In the genomic region with DNA sequence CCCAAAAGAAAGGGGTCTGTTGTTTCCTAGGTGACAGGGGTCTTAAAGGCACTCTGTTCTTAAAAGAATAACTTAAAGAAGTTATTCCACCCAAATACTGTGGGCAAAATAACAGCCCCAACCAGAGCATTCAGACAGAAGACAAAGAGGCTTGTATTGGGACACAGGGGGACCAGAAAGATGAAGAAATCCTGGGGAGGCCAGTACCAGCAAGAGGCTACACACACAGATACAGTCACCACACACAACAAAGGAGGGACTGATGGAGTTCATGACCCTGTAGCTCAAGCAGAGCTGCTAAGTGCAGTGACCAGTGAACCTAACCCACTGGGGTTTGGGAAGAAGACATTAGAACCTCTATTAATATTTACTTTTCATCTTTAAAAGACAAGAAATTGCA, we compare ENCODE assay signal across 34 cellular contexts.
"Had no signal": no experiment of that assay in that cellular context is flagged by ENCODE, and none has a peak within 500 bp of the region (broad histone marks: within the 10 kb centered on the region; RNA-seq: fewer than 3 reads in every experiment).

No MANE protein-coding gene starts in this region.

- H3K27ac Mint-ChIP-seq: activated CD4-positive, alpha-beta memory T cell treated with anti-CD3 and anti-CD28 coated beads for 36 hours; activated CD4-positive, alpha-beta T cell treated with anti-CD3 and anti-CD28 coated beads for 36 hours; activated CD4-positive, alpha-beta T cell treated with anti-CD3 and anti-CD28 coated beads, Interleukin-2, amount 10 ng/mL, durations not matched to agents 24 days and 14 days; activated CD8-positive, alpha-beta memory T cell treated with anti-CD3 and anti-CD28 coated beads, Interleukin-2, amount 10 ng/mL, durations not matched to agents 7 days and 5 days; activated CD8-positive, alpha-beta T cell treated with anti-CD3 and anti-CD28 coated beads, Interleukin-2, amount 10 ng/mL, durations not matched to agents 7 days and 5 days; activated naive CD4-positive, alpha-beta T cell treated with anti-CD3 and anti-CD28 coated beads for 36 hours; activated naive CD4-positive, alpha-beta T cell treated with anti-CD3 and anti-CD28 coated beads, Interleukin-2, amount 50 U/mL, for 24 hours; activated naive CD8-positive, alpha-beta T cell treated with anti-CD3 and anti-CD28 coated beads for 36 hours; activated naive CD8-positive, alpha-beta T cell treated with anti-CD3 and anti-CD28 coated beads, Interleukin-2, amount 50 U/mL, for 24 hours; activated T-helper 1 cell treated with anti-CD3 and anti-CD28 coated beads, Interleukin-12 subunit alpha, Interleukin-12 subunit beta, Interleukin-2, Interleukin-4 antibody, amounts not matched to agents 30 ng/mL and 10 ng/mL and 1 ng/mL, durations not matched to agents 14 hours and 24 hours and 36 hours; activated T-helper 2 cell treated with anti-CD3 and anti-CD28 coated beads, Interferon-gamma antibody, Interleukin-2, Interleukin-4, amounts not matched to agents 10 μg/mL and 5 μg/mL and 100 μg/mL, durations not matched to agents 14 hours and 24 hours and 36 hours; brain; effector memory CD8-positive, alpha-beta T cell had no signal

- H3K4me1 Mint-ChIP-seq: activated naive CD4-positive, alpha-beta T cell treated with anti-CD3 and anti-CD28 coated beads, Interleukin-2, amount 50 U/mL, for 24 hours; activated naive CD8-positive, alpha-beta T cell treated with anti-CD3 and anti-CD28 coated beads for 36 hours; activated naive CD8-positive, alpha-beta T cell treated with anti-CD3 and anti-CD28 coated beads, Interleukin-2, amount 50 U/mL, for 24 hours; brain had no signal

- H3K9me3 Mint-ChIP-seq: activated CD4-positive, alpha-beta memory T cell treated with anti-CD3 and anti-CD28 coated beads for 36 hours; activated CD4-positive, alpha-beta T cell treated with anti-CD3 and anti-CD28 coated beads, Interleukin-2, amount 10 ng/mL, durations not matched to agents 24 days and 14 days; activated naive CD4-positive, alpha-beta T cell treated with anti-CD3 and anti-CD28 coated beads for 36 hours; activated naive CD4-positive, alpha-beta T cell treated with anti-CD3 and anti-CD28 coated beads, Interleukin-2, amount 50 U/mL, for 24 hours; activated naive CD8-positive, alpha-beta T cell treated with anti-CD3 and anti-CD28 coated beads for 36 hours; activated naive CD8-positive, alpha-beta T cell treated with anti-CD3 and anti-CD28 coated beads, Interleukin-2, amount 50 U/mL, for 24 hours; activated T-helper 1 cell treated with anti-CD3 and anti-CD28 coated beads, Interleukin-12 subunit alpha, Interleukin-12 subunit beta, Interleukin-2, Interleukin-4 antibody, amounts not matched to agents 30 ng/mL and 10 ng/mL and 1 ng/mL, durations not matched to agents 14 hours and 24 hours and 36 hours; activated T-helper 2 cell treated with anti-CD3 and anti-CD28 coated beads, Interferon-gamma antibody, Interleukin-2, Interleukin-4, amounts not matched to agents 10 μg/mL and 5 μg/mL and 100 μg/mL, durations not matched to agents 14 hours and 24 hours and 36 hours; brain; effector memory CD8-positive, alpha-beta T cell had no signal

- H3K36me3 ChIP-seq: adrenal gland, breast epithelium had no signal

- H3K27ac ChIP-seq: adrenal gland, ascending aorta, breast epithelium, cardiac muscle cell, epithelial cell of prostate, gastrocnemius medialis, heart right ventricle had no signal

- DNase-seq: activated CD4-positive, alpha-beta memory T cell treated with anti-CD3 and anti-CD28 coated beads for 36 hours; activated CD4-positive, alpha-beta T cell treated with anti-CD3 and anti-CD28 coated beads for 36 hours; activated CD4-positive, alpha-beta T cell treated with anti-CD3 and anti-CD28 coated beads, Interleukin-2, amount 10 ng/mL, durations not matched to agents 24 days and 14 days; activated CD4-positive, CD25-positive, alpha-beta regulatory T cell; activated CD4-positive, CD25-positive, alpha-beta regulatory T cell treated with anti-CD3 and anti-CD28 coated beads, Interleukin-2, amount 50 U/mL, for 72 hours; activated CD8-positive, alpha-beta memory T cell treated with anti-CD3 and anti-CD28 coated beads, Interleukin-2, amount 10 ng/mL, durations not matched to agents 7 days and 5 days; activated CD8-positive, alpha-beta memory T cell treated with anti-CD3 and anti-CD28 coated beads, Interleukin-2, amount 50 U/mL, for 4 hours; activated CD8-positive, alpha-beta T cell treated with anti-CD3 and anti-CD28 coated beads, Interleukin-2, amount 10 ng/mL, durations not matched to agents 7 days and 5 days; activated effector memory CD4-positive, alpha-beta T cell treated with anti-CD3 and anti-CD28 coated beads, Interleukin-2, amount 50 U/mL, for 16 hours; activated naive CD4-positive, alpha-beta T cell treated with anti-CD3 and anti-CD28 coated beads for 36 hours; activated naive CD8-positive, alpha-beta T cell treated with anti-CD3 and anti-CD28 coated beads for 36 hours; activated naive CD8-positive, alpha-beta T cell treated with anti-CD3 and anti-CD28 coated beads, Interleukin-2, amount 50 U/mL, for 24 hours; activated T-cell treated with anti-CD3 and anti-CD28 coated beads, Interleukin-2, amount 50 U/mL, for 1 hour; activated T-cell treated with anti-CD3 and anti-CD28 coated beads, Interleukin-2, amount 50 U/mL, for 48 hours; adrenal gland; cortex of kidney; dermis blood vessel endothelial cell; effector CD4-positive, alpha-beta T cell; effector memory CD8-positive, alpha-beta T cell; foreskin fibroblast; gastrocnemius medialis; heart right ventricle; T-helper 2 cell had no signal

- H3K9me3 ChIP-seq: adrenal gland, ascending aorta, breast epithelium, gastrocnemius medialis, heart right ventricle had no signal

- FAIRE-seq: colon, endometrium, endothelial cell of umbilical vein had no signal

- H3K4me1 ChIP-seq: adrenal gland, ascending aorta, breast epithelium, gastrocnemius medialis had no signal

- H3K4me3 Mint-ChIP-seq: activated CD4-positive, alpha-beta memory T cell treated with anti-CD3 and anti-CD28 coated beads for 36 hours; activated CD4-positive, alpha-beta T cell treated with anti-CD3 and anti-CD28 coated beads for 36 hours; activated CD4-positive, alpha-beta T cell treated with anti-CD3 and anti-CD28 coated beads, Interleukin-2, amount 10 ng/mL, durations not matched to agents 24 days and 14 days; activated CD8-positive, alpha-beta memory T cell treated with anti-CD3 and anti-CD28 coated beads, Interleukin-2, amount 10 ng/mL, durations not matched to agents 7 days and 5 days; activated CD8-positive, alpha-beta T cell treated with anti-CD3 and anti-CD28 coated beads, Interleukin-2, amount 10 ng/mL, durations not matched to agents 7 days and 5 days; activated naive CD4-positive, alpha-beta T cell treated with anti-CD3 and anti-CD28 coated beads for 36 hours; activated naive CD4-positive, alpha-beta T cell treated with anti-CD3 and anti-CD28 coated beads, Interleukin-2, amount 50 U/mL, for 24 hours; activated naive CD8-positive, alpha-beta T cell treated with anti-CD3 and anti-CD28 coated beads for 36 hours; activated naive CD8-positive, alpha-beta T cell treated with anti-CD3 and anti-CD28 coated beads, Interleukin-2, amount 50 U/mL, for 24 hours; activated T-helper 1 cell treated with anti-CD3 and anti-CD28 coated beads, Interleukin-12 subunit alpha, Interleukin-12 subunit beta, Interleukin-2, Interleukin-4 antibody, amounts not matched to agents 30 ng/mL and 10 ng/mL and 1 ng/mL, durations not matched to agents 14 hours and 24 hours and 36 hours; brain; effector memory CD8-positive, alpha-beta T cell had no signal

- H3K27me3 Mint-ChIP-seq: activated CD4-positive, alpha-beta memory T cell treated with anti-CD3 and anti-CD28 coated beads for 36 hours; activated CD4-positive, alpha-beta T cell treated with anti-CD3 and anti-CD28 coated beads for 36 hours; activated CD4-positive, alpha-beta T cell treated with anti-CD3 and anti-CD28 coated beads, Interleukin-2, amount 10 ng/mL, durations not matched to agents 24 days and 14 days; activated CD8-positive, alpha-beta memory T cell treated with anti-CD3 and anti-CD28 coated beads, Interleukin-2, amount 10 ng/mL, durations not matched to agents 7 days and 5 days; activated naive CD4-positive, alpha-beta T cell treated with anti-CD3 and anti-CD28 coated beads, Interleukin-2, amount 50 U/mL, for 24 hours; activated naive CD8-positive, alpha-beta T cell treated with anti-CD3 and anti-CD28 coated beads for 36 hours; activated naive CD8-positive, alpha-beta T cell treated with anti-CD3 and anti-CD28 coated beads, Interleukin-2, amount 50 U/mL, for 24 hours; brain; effector memory CD8-positive, alpha-beta T cell had no signal

- H3K27me3 ChIP-seq: adrenal gland, ascending aorta, breast epithelium, cardiac muscle cell, gastrocnemius medialis, heart right ventricle had no signal

- ATAC-seq: activated CD4-positive, alpha-beta T cell treated with anti-CD3 and anti-CD28 coated beads for 36 hours; activated CD8-positive, alpha-beta memory T cell treated with anti-CD3 and anti-CD28 coated beads, Interleukin-2, amount 10 ng/mL, durations not matched to agents 7 days and 5 days; activated CD8-positive, alpha-beta T cell treated with anti-CD3 and anti-CD28 coated beads, Interleukin-2, amount 10 ng/mL, durations not matched to agents 7 days and 5 days; activated naive CD8-positive, alpha-beta T cell treated with anti-CD3 and anti-CD28 coated beads, Interleukin-2, amount 50 U/mL, for 24 hours; effector memory CD8-positive, alpha-beta T cell; gastrocnemius medialis; heart right ventricle had no signal

- H3K4me3 ChIP-seq: adrenal gland, ascending aorta, breast epithelium, cardiac muscle cell, gastrocnemius medialis, heart right ventricle had no signal
